ENCODE assay signal across 26 cellular contexts in the genomic region with DNA sequence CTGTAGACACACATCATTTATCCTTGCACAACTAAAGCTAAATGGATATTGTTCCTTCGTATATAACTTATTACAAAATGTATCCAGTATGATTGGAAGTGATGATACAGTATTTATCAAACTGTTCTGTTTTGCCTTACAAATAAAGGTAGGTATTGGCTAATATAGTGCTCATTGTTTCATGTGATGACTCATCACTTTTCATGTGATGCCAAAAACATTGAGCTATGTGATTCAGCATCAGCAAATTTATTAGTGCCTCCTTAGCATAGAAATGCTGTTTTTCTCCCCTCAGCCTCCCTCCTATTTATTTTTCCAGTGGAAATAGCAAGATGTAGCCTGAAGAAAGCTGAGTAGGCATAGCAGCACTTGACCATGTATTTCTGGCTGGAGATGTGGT.
DNase-seq lines count a peak whose midpoint lies in the region; ATAC-seq, FAIRE-seq and TF ChIP-seq lines count a peak whose summit lies in the region.
"Had no signal": no experiment of that assay in that cellular context is flagged by ENCODE, and none has a peak within 500 bp of the region (broad histone marks: within the 10 kb centered on the region; RNA-seq: fewer than 3 reads in every experiment).

No MANE protein-coding gene starts in this region.

- H3K27me3 ChIP-seq in right atrium auricular region = no peaks in the 10 kb centered on the region
- H3K27me3 ChIP-seq: gastroesophageal sphincter had no signal

- H3K4me2 ChIP-seq in A549 = peak overlapping the region; percentile 19; the same call in 2 of the 3 replicates
- H3K4me2 ChIP-seq: GM23338 had no signal

- CTCF ChIA-PET in A549 (lab: Yijun Ruan, JAX) = no interaction called here

- FAIRE-seq in A549 (lab: Jason Lieb, UNC) = no peak

- H3K4me3 Mint-ChIP-seq in osteocyte (ENCODE audit: unreplicated experiment) = no peak overlapping the region
- H3K4me3 Mint-ChIP-seq: activated CD4-positive, alpha-beta T cell treated with anti-CD3 and anti-CD28 coated beads, Interleukin-2, amount 10 ng/mL, durations not matched to agents 7 days and 5 days; activated naive CD4-positive, alpha-beta T cell treated with anti-CD3 and anti-CD28 coated beads, Interleukin-2, amount 50 U/mL, for 24 hours; GM23338; natural killer cell treated with Interleukin-12 subunit alpha and Interleukin-12 subunit beta and Interleukin-15 and Interleukin-18, amount 100 ng/mL, for 72 hours; type B pancreatic cell had no signal

- WGBS in A549 (ENCODE audit: missing lambda C conversion rate) = 50% methylated on average over 1 of the region's 1 CpG
- WGBS in lower leg skin, 2 donors = 63 to 83% methylated on average over 1 of the region's 1 CpG

- TF ChIP-seq RAD21 in A549 (conservative IDR thresholded peaks at IDR 0.05 in 1 of 2, IDR thresholded peaks at IDR 0.05 in 1 of 2) = no peak

- H3K27ac Mint-ChIP-seq in osteocyte (ENCODE audit: unreplicated experiment) = no peak overlapping the region
- H3K27ac Mint-ChIP-seq: activated CD4-positive, alpha-beta T cell treated with anti-CD3 and anti-CD28 coated beads, Interleukin-2, amount 10 ng/mL, durations not matched to agents 7 days and 5 days; activated naive CD4-positive, alpha-beta T cell treated with anti-CD3 and anti-CD28 coated beads, Interleukin-2, amount 50 U/mL, for 24 hours; CD4-positive, CD25-positive, alpha-beta regulatory T cell; natural killer cell treated with Interleukin-12 subunit alpha and Interleukin-12 subunit beta and Interleukin-15 and Interleukin-18, amount 100 ng/mL, for 72 hours; type B pancreatic cell had no signal

- DNase-seq in A549 (ENCODE audit: low read depth in 1 of 2, low spot score in 1 of 2) (peak in 1 of 2 experiments; percentile 22), HT1080 (ENCODE audit: low read depth) (peak; percentile 45), astrocyte of the spinal cord (ENCODE audit: low read depth, low spot score) (peak; percentile 48), fibroblast of pulmonary artery (ENCODE audit: low read depth) (peak; percentile 87), right atrium auricular region (ENCODE audit: low spot score) (no peak), osteocyte (ENCODE audit: extremely low spot score, unreplicated experiment) (no peak), lower leg skin (ENCODE audit: low spot score in 2 of 2) (no peak)
- DNase-seq: ACHN; activated CD4-positive, alpha-beta T cell treated with anti-CD3 and anti-CD28 coated beads, Interleukin-2, amount 10 ng/mL, durations not matched to agents 7 days and 5 days; activated T-cell treated with anti-CD3 and anti-CD28 coated beads for 4 hours; CD4-positive, CD25-positive, alpha-beta regulatory T cell; effector CD8-positive, alpha-beta T cell; MM.1S; NCI-H2081 treated with DMSO at 0.1 percent for 48 hours; NCI-H526 treated with DMSO at 0.1 percent for 48 hours; psoas muscle; stimulated activated CD4-positive, alpha-beta T cell treated with anti-CD3 and anti-CD28 coated beads, Interleukin-15, amount 100 ng/mL, for 24 hours; stimulated activated naive CD8-positive, alpha-beta T cell treated with anti-CD3 and anti-CD28 coated beads, Interleukin-15, Interleukin-2, amounts not matched to agents 100 U/mL and 50 U/mL, for 24 hours had no signal

- no peaks in the 10 kb centered on the region for H3K27me3 Mint-ChIP-seq in osteocyte (ENCODE audit: unreplicated experiment)
- H3K27me3 Mint-ChIP-seq: activated CD4-positive, alpha-beta T cell treated with anti-CD3 and anti-CD28 coated beads, Interleukin-2, amount 10 ng/mL, durations not matched to agents 7 days and 5 days; activated naive CD4-positive, alpha-beta T cell treated with anti-CD3 and anti-CD28 coated beads, Interleukin-2, amount 50 U/mL, for 24 hours; CD4-positive, CD25-positive, alpha-beta regulatory T cell; natural killer cell treated with Interleukin-12 subunit alpha and Interleukin-12 subunit beta and Interleukin-15 and Interleukin-18, amount 100 ng/mL, for 72 hours; type B pancreatic cell had no signal

- H3K4me1 ChIP-seq in A549 (peaks cover 16% of the 10 kb centered on the region), right atrium auricular region (no peaks in the 10 kb centered on the region)
- H3K4me1 ChIP-seq: psoas muscle had no signal

- TF ChIP-seq POLR2A in A549 (IDR thresholded peaks at IDR 0.05; ENCODE audit: low read length) = no peak
- TF ChIP-seq POLR2A in lower leg skin (IDR thresholded peaks at IDR 0.05) = no peak

- POLR2A ChIA-PET in A549 (lab: Yijun Ruan, JAX) = no interaction called here

- TF ChIP-seq EP300 in A549 (IDR thresholded peaks at IDR 0.05) = no peak

- ATAC-seq in A549 = no peak
- no peak for ATAC-seq in GM18498 (IDR thresholded peaks at IDR 0.05; ENCODE audit: unreplicated experiment)
- ATAC-seq: gastroesophageal sphincter; GM23338; natural killer cell treated with Interleukin-12 subunit alpha and Interleukin-12 subunit beta and Interleukin-15 and Interleukin-18, amount 100 ng/mL, for 72 hours; Panc1; psoas muscle; stimulated activated naive CD8-positive, alpha-beta T cell treated with anti-CD3 and anti-CD28 coated beads, Interleukin-15, Interleukin-2, amounts not matched to agents 100 U/mL and 50 U/mL, for 24 hours had no signal

- TF ChIP-seq CTCF in A549 (IDR thresholded peaks at IDR 0.05) (no peak), astrocyte of the spinal cord (IDR thresholded peaks at IDR 0.05; ENCODE audit: low read depth, low read length) (no peak), fibroblast of pulmonary artery (IDR thresholded peaks at IDR 0.05; ENCODE audit: low read length, missing control alignments) (no peak), right atrium auricular region (IDR thresholded peaks at IDR 0.05) (no peak), osteocyte (IDR thresholded peaks at IDR 0.05) (no peak), lower leg skin (IDR thresholded peaks at IDR 0.05) (no peak)

- H3K4me3 ChIP-seq in A549 (no peak overlapping the region), astrocyte of the spinal cord (ENCODE audit: low read depth, low read length) (no peak overlapping the region), fibroblast of pulmonary artery (replicated peaks; ENCODE audit: low read depth, low read length) (no peak overlapping the region), right atrium auricular region (no peak overlapping the region), lower leg skin (ENCODE audit: low read depth, poor library complexity, severe bottlenecking) (no peak overlapping the region)
- H3K4me3 ChIP-seq: gastroesophageal sphincter, GM23338, lung, psoas muscle had no signal

- H3K9me3 ChIP-seq in A549 = peaks cover 5% of the 10 kb centered on the region; the same call in 1 of the 3 replicates
- no peaks in the 10 kb centered on the region for H3K9me3 ChIP-seq in right atrium auricular region
- H3K9me3 ChIP-seq: psoas muscle had no signal

- H3K9me3 Mint-ChIP-seq in osteocyte (ENCODE audit: unreplicated experiment) = peaks cover 8% of the 10 kb centered on the region

- intact Hi-C loops in lower leg skin (cut with DNase I; ENCODE audit: low total_unique reads) = no loop called here

- in situ Hi-C loops in astrocyte of the spinal cord (cut with HindIII; ENCODE audit: low sequenced_read_pairs) = no loop called here

- H3K36me3 Mint-ChIP-seq in osteocyte (ENCODE audit: unreplicated experiment) = no peaks in the 10 kb centered on the region
- H3K36me3 Mint-ChIP-seq: activated naive CD4-positive, alpha-beta T cell treated with anti-CD3 and anti-CD28 coated beads, Interleukin-2, amount 50 U/mL, for 24 hours; CD4-positive, CD25-positive, alpha-beta regulatory T cell; natural killer cell treated with Interleukin-12 subunit alpha and Interleukin-12 subunit beta and Interleukin-15 and Interleukin-18, amount 100 ng/mL, for 72 hours; type B pancreatic cell had no signal

- H3K27ac ChIP-seq in A549 = peak overlapping the region; percentile 38 to 63; a peak in 5 of 6 replicates
- no peak overlapping the region for H3K27ac ChIP-seq in right atrium auricular region
- H3K27ac ChIP-seq: gastroesophageal sphincter, psoas muscle had no signal

- H3K4me1 Mint-ChIP-seq in osteocyte (ENCODE audit: unreplicated experiment) = peaks cover 3% of the 10 kb centered on the region
- H3K4me1 Mint-ChIP-seq: activated CD4-positive, alpha-beta T cell treated with anti-CD3 and anti-CD28 coated beads, Interleukin-2, amount 10 ng/mL, durations not matched to agents 7 days and 5 days; activated naive CD4-positive, alpha-beta T cell treated with anti-CD3 and anti-CD28 coated beads, Interleukin-2, amount 50 U/mL, for 24 hours; CD4-positive, CD25-positive, alpha-beta regulatory T cell; GM23338 had no signal

- H3K36me3 ChIP-seq in right atrium auricular region = no peaks in the 10 kb centered on the region
- H3K36me3 ChIP-seq: gastroesophageal sphincter had no signal

TF ChIP-seq in A549, 52 proteins besides CTCF, POLR2A, EP300 and RAD21 (continues in another document):
- TF ChIP-seq CBX8 (IDR thresholded peaks at IDR 0.05) (no peak), BHLHE40 (IDR thresholded peaks at IDR 0.05; ENCODE audit: low read depth, low read length) (no peak), FOSL2 (IDR thresholded peaks at IDR 0.05) (peak; percentile 51; the same call in 1 of the 2 replicates), FOSL2 (CRISPR knock-in tag; IDR thresholded peaks at IDR 0.05) (peak; percentile 92), MAFK (IDR thresholded peaks at IDR 0.05; ENCODE audit: partially characterized antibody) (peak; percentile 99), ZNF302 (CRISPR knock-in tag; IDR thresholded peaks at IDR 0.05) (no peak), CEBPB (IDR thresholded peaks at IDR 0.05) (peak; percentile 13 to 59; a peak in 1 of 4 replicates), NFE2L2 (conservative IDR thresholded peaks at IDR 0.05; ENCODE audit: low read length) (peak; percentile 94), JUNB (IDR thresholded peaks at IDR 0.05) (peak; percentile 67), CHD4 (IDR thresholded peaks at IDR 0.05; ENCODE audit: borderline replicate concordance) (no peak), HOXB13 (CRISPR knock-in tag; IDR thresholded peaks at IDR 0.05; ENCODE audit: low read depth) (no peak), RCOR1 (IDR thresholded peaks at IDR 0.05; ENCODE audit: low read depth, low read length) (no peak), HOXB5 (CRISPR knock-in tag; IDR thresholded peaks at IDR 0.05) (no peak), RNF2 (IDR thresholded peaks at IDR 0.05; ENCODE audit: borderline replicate concordance, low read depth) (no peak), ZC3H11A (IDR thresholded peaks at IDR 0.05) (no peak), GATA3 (IDR thresholded peaks at IDR 0.05; ENCODE audit: borderline replicate concordance) (peak; percentile 12; the same call in 1 of the 2 replicates)
- TF ChIP-seq, protein P1, sequence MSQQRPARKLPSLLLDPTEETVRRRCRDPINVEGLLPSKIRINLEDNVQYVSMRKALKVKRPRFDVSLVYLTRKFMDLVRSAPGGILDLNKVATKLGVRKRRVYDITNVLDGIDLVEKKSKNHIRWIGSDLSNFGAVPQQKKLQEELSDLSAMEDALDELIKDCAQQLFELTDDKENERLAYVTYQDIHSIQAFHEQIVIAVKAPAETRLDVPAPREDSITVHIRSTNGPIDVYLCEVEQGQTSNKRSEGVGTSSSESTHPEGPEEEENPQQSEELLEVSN (IDR thresholded peaks at IDR 0.05; ENCODE audit: borderline replicate concordance, low read depth) = no peak

Comparison
In these comparisons a context has a peak if more than half of its experiments do, and no peak if none do; other contexts are left out.
1. DNase-seq: peak in HT1080 (single experiment), astrocyte of the spinal cord (single experiment) and fibroblast of pulmonary artery (single experiment); none in right atrium auricular region (single experiment), osteocyte (single experiment) and lower leg skin (0 of 2).
2. H3K27ac ChIP-seq: peak in A549 (2 of 2); none in right atrium auricular region (0 of 2).